Comparison of ENCODE assay signal across 1 cellular context in the genomic region with DNA sequence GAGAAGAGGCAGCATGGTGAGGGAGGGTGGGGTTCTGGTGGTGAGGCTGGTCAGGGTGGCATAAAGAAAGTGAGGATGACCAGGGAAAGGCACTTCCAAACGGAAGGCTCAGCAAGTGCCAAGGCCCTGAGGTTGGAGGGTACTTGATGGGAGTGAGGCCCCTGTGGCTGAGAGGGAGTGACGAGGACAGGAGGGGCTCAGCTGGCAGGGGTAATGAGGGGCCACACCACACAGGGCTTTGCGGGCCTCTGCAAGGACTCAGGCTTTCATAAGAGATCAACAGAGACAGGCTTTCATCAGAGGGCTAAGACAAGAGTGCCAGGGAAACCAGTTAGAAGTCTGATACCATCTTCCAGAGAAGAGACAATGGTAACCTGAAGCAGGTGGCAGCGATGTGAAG.
TF ChIP-seq lines count a peak whose summit lies in the region.

No MANE protein-coding gene starts in this region.

TF ChIP-seq in H1, 55 proteins besides CTCF, POLR2A, EP300 and RAD21:
- no peak for TF ChIP-seq CEBPB (IDR thresholded peaks at IDR 0.05; ENCODE audit: low read depth, low read length)
